In genomic region chr4:15563871-15564270, GRCh38 we compare ENCODE assay signal across 24 cellular contexts.
"Had no signal": no experiment of that assay in that cellular context is flagged by ENCODE, and none has a peak within 500 bp of the region (broad histone marks: within the 10 kb centered on the region; RNA-seq: fewer than 3 reads in every experiment).

No MANE protein-coding gene starts in this region.

- H3K4me3 ChIP-seq: lower lobe of right lung, neural progenitor cell, psoas muscle, tibial nerve had no signal

- H3K4me1 ChIP-seq: lower lobe of right lung, neural progenitor cell, parathyroid adenoma had no signal

- H3K27me3 ChIP-seq: neural progenitor cell, tibial nerve had no signal

- H3K9me3 ChIP-seq: lower lobe of right lung, psoas muscle, tibial nerve had no signal

- FAIRE-seq: TTC549 had no signal

- H3K79me2 ChIP-seq: parathyroid adenoma had no signal

- H2AFZ ChIP-seq: neural progenitor cell, parathyroid adenoma had no signal

- H3K36me3 ChIP-seq: neural progenitor cell had no signal

- DNase-seq: activated CD4-positive, alpha-beta T cell treated with anti-CD3 and anti-CD28 coated beads for 4 hours; activated CD4-positive, alpha-beta T cell treated with anti-CD3 and anti-CD28 coated beads, Interleukin-2, amount 50 U/mL, for 4 hours; activated naive CD4-positive, alpha-beta T cell treated with anti-CD3 and anti-CD28 coated beads for 36 hours; activated naive CD8-positive, alpha-beta T cell treated with anti-CD3 and anti-CD28 coated beads, Interleukin-2, amount 10 ng/mL, durations not matched to agents 7 days and 5 days; activated T-cell treated with anti-CD3 and anti-CD28 coated beads for 4 hours; activated T-cell treated with anti-CD3 and anti-CD28 coated beads, Interleukin-2, amount 50 U/mL, for 72 hours; amniotic stem cell; caudate nucleus; cortex of kidney; effector memory CD8-positive, alpha-beta T cell; head of caudate nucleus; hippocampal formation; lower lobe of right lung; mesenchymal stem cell; naive thymus-derived CD8-positive, alpha-beta T cell; occipital lobe; psoas muscle; stimulated activated naive CD4-positive, alpha-beta T cell had no signal

- H3K27ac ChIP-seq: lower lobe of right lung, neural progenitor cell, parathyroid adenoma, psoas muscle, tibial nerve, VCaP had no signal

- H3K4me2 ChIP-seq: neural progenitor cell had no signal

- ATAC-seq: activated T-cell treated with anti-CD3 and anti-CD28 coated beads, Interleukin-2, amount 50 U/mL, for 72 hours; effector memory CD8-positive, alpha-beta T cell; left lobe of liver; lower lobe of right lung; naive thymus-derived CD8-positive, alpha-beta T cell; psoas muscle had no signal

- H3K9ac ChIP-seq: neural progenitor cell, parathyroid adenoma had no signal
